31 cellular contexts compared by ENCODE assay signal in genomic region chr13:44384778-44385177, GRCh38. TPM values are rescaled to one million over a fixed set of nuclear protein-coding genes. Genes with fewer than 3 reads are reported as not detected.
"Had no signal": no experiment of that assay in that cellular context is flagged by ENCODE, and none has a peak within 500 bp of the region (broad histone marks: within the 10 kb centered on the region; RNA-seq: fewer than 3 reads in every experiment).

No MANE protein-coding gene starts in this region.

- H3K4me3 ChIP-seq: adrenal gland, ascending aorta, breast epithelium had no signal

- H3K36me3 Mint-ChIP-seq: activated CD4-positive, alpha-beta memory T cell treated with anti-CD3 and anti-CD28 coated beads for 36 hours; activated CD8-positive, alpha-beta memory T cell treated with anti-CD3 and anti-CD28 coated beads, Interleukin-2, amount 10 ng/mL, durations not matched to agents 7 days and 5 days; activated naive CD4-positive, alpha-beta T cell treated with anti-CD3 and anti-CD28 coated beads, Interleukin-2, amount 50 U/mL, for 24 hours; activated naive CD8-positive, alpha-beta T cell treated with anti-CD3 and anti-CD28 coated beads for 36 hours; brain had no signal

- H3K27ac Mint-ChIP-seq: activated CD4-positive, alpha-beta memory T cell treated with anti-CD3 and anti-CD28 coated beads for 36 hours; activated CD4-positive, alpha-beta T cell treated with anti-CD3 and anti-CD28 coated beads for 36 hours; activated CD4-positive, alpha-beta T cell treated with anti-CD3 and anti-CD28 coated beads, Interleukin-2, amount 10 ng/mL, durations not matched to agents 24 days and 14 days; activated CD8-positive, alpha-beta memory T cell treated with anti-CD3 and anti-CD28 coated beads, Interleukin-2, amount 10 ng/mL, durations not matched to agents 7 days and 5 days; activated CD8-positive, alpha-beta T cell treated with anti-CD3 and anti-CD28 coated beads, Interleukin-2, amount 10 ng/mL, durations not matched to agents 7 days and 5 days; activated naive CD4-positive, alpha-beta T cell treated with anti-CD3 and anti-CD28 coated beads for 36 hours; activated naive CD4-positive, alpha-beta T cell treated with anti-CD3 and anti-CD28 coated beads, Interleukin-2, amount 50 U/mL, for 24 hours; activated naive CD8-positive, alpha-beta T cell treated with anti-CD3 and anti-CD28 coated beads for 36 hours; activated naive CD8-positive, alpha-beta T cell treated with anti-CD3 and anti-CD28 coated beads, Interleukin-2, amount 50 U/mL, for 24 hours; activated T-helper 1 cell treated with anti-CD3 and anti-CD28 coated beads, Interleukin-12 subunit alpha, Interleukin-12 subunit beta, Interleukin-2, Interleukin-4 antibody, amounts not matched to agents 30 ng/mL and 10 ng/mL and 1 ng/mL, durations not matched to agents 14 hours and 24 hours and 36 hours; activated T-helper 2 cell treated with anti-CD3 and anti-CD28 coated beads, Interferon-gamma antibody, Interleukin-2, Interleukin-4, amounts not matched to agents 10 μg/mL and 5 μg/mL and 100 μg/mL, durations not matched to agents 14 hours and 24 hours and 36 hours; brain; endodermal cell had no signal

- FAIRE-seq: colon, frontal cortex had no signal

- H3K27ac ChIP-seq: adrenal gland, ascending aorta, breast epithelium had no signal

- DNase-seq: activated CD4-positive, alpha-beta memory T cell treated with anti-CD3 and anti-CD28 coated beads for 36 hours; activated CD4-positive, alpha-beta T cell treated with anti-CD3 and anti-CD28 coated beads for 36 hours; activated CD4-positive, alpha-beta T cell treated with anti-CD3 and anti-CD28 coated beads, Interleukin-2, amount 10 ng/mL, durations not matched to agents 24 days and 14 days; activated CD4-positive, CD25-positive, alpha-beta regulatory T cell; activated CD4-positive, CD25-positive, alpha-beta regulatory T cell treated with anti-CD3 and anti-CD28 coated beads, Interleukin-2, amount 50 U/mL, for 72 hours; activated CD8-positive, alpha-beta memory T cell treated with anti-CD3 and anti-CD28 coated beads, Interleukin-2, amount 10 ng/mL, durations not matched to agents 7 days and 5 days; activated CD8-positive, alpha-beta memory T cell treated with anti-CD3 and anti-CD28 coated beads, Interleukin-2, amount 50 U/mL, for 4 hours; activated CD8-positive, alpha-beta T cell treated with anti-CD3 and anti-CD28 coated beads, Interleukin-2, amount 10 ng/mL, durations not matched to agents 7 days and 5 days; activated effector memory CD4-positive, alpha-beta T cell treated with anti-CD3 and anti-CD28 coated beads, Interleukin-2, amount 50 U/mL, for 16 hours; activated naive CD4-positive, alpha-beta T cell treated with anti-CD3 and anti-CD28 coated beads for 36 hours; activated naive CD8-positive, alpha-beta T cell treated with anti-CD3 and anti-CD28 coated beads for 36 hours; activated naive CD8-positive, alpha-beta T cell treated with anti-CD3 and anti-CD28 coated beads, Interleukin-2, amount 50 U/mL, for 24 hours; activated T-cell treated with anti-CD3 and anti-CD28 coated beads, Interleukin-2, amount 50 U/mL, for 1 hour; activated T-cell treated with anti-CD3 and anti-CD28 coated beads, Interleukin-2, amount 50 U/mL, for 48 hours; amygdala; cortex of kidney; dermis blood vessel endothelial cell; effector CD8-positive, alpha-beta T cell; endodermal cell; foreskin fibroblast; T-helper 2 cell had no signal

- H3K4me3 Mint-ChIP-seq: activated CD4-positive, alpha-beta memory T cell treated with anti-CD3 and anti-CD28 coated beads for 36 hours; activated CD4-positive, alpha-beta T cell treated with anti-CD3 and anti-CD28 coated beads for 36 hours; activated CD4-positive, alpha-beta T cell treated with anti-CD3 and anti-CD28 coated beads, Interleukin-2, amount 10 ng/mL, durations not matched to agents 24 days and 14 days; activated CD8-positive, alpha-beta memory T cell treated with anti-CD3 and anti-CD28 coated beads, Interleukin-2, amount 10 ng/mL, durations not matched to agents 7 days and 5 days; activated CD8-positive, alpha-beta T cell treated with anti-CD3 and anti-CD28 coated beads, Interleukin-2, amount 10 ng/mL, durations not matched to agents 7 days and 5 days; activated naive CD4-positive, alpha-beta T cell treated with anti-CD3 and anti-CD28 coated beads for 36 hours; activated naive CD4-positive, alpha-beta T cell treated with anti-CD3 and anti-CD28 coated beads, Interleukin-2, amount 50 U/mL, for 24 hours; activated naive CD8-positive, alpha-beta T cell treated with anti-CD3 and anti-CD28 coated beads for 36 hours; activated naive CD8-positive, alpha-beta T cell treated with anti-CD3 and anti-CD28 coated beads, Interleukin-2, amount 50 U/mL, for 24 hours; activated T-helper 1 cell treated with anti-CD3 and anti-CD28 coated beads, Interleukin-12 subunit alpha, Interleukin-12 subunit beta, Interleukin-2, Interleukin-4 antibody, amounts not matched to agents 30 ng/mL and 10 ng/mL and 1 ng/mL, durations not matched to agents 14 hours and 24 hours and 36 hours; brain; endodermal cell had no signal

- H3K4me1 Mint-ChIP-seq: activated CD4-positive, alpha-beta T cell treated with anti-CD3 and anti-CD28 coated beads for 36 hours; activated CD4-positive, alpha-beta T cell treated with anti-CD3 and anti-CD28 coated beads, Interleukin-2, amount 10 ng/mL, durations not matched to agents 24 days and 14 days; activated CD8-positive, alpha-beta memory T cell treated with anti-CD3 and anti-CD28 coated beads, Interleukin-2, amount 10 ng/mL, durations not matched to agents 7 days and 5 days; activated naive CD4-positive, alpha-beta T cell treated with anti-CD3 and anti-CD28 coated beads, Interleukin-2, amount 50 U/mL, for 24 hours; activated naive CD8-positive, alpha-beta T cell treated with anti-CD3 and anti-CD28 coated beads for 36 hours; activated naive CD8-positive, alpha-beta T cell treated with anti-CD3 and anti-CD28 coated beads, Interleukin-2, amount 50 U/mL, for 24 hours had no signal

- ATAC-seq: activated CD4-positive, alpha-beta T cell treated with anti-CD3 and anti-CD28 coated beads for 36 hours; activated CD8-positive, alpha-beta memory T cell treated with anti-CD3 and anti-CD28 coated beads, Interleukin-2, amount 10 ng/mL, durations not matched to agents 7 days and 5 days; activated CD8-positive, alpha-beta T cell treated with anti-CD3 and anti-CD28 coated beads, Interleukin-2, amount 10 ng/mL, durations not matched to agents 7 days and 5 days; activated naive CD8-positive, alpha-beta T cell treated with anti-CD3 and anti-CD28 coated beads, Interleukin-2, amount 50 U/mL, for 24 hours; esophagus mucosa had no signal

- H3K4me1 ChIP-seq: adrenal gland, ascending aorta, breast epithelium had no signal

- H3K36me3 ChIP-seq: adrenal gland, ascending aorta, breast epithelium had no signal

- H3K27me3 ChIP-seq: adrenal gland, ascending aorta, breast epithelium had no signal

- H3K27me3 Mint-ChIP-seq: activated CD4-positive, alpha-beta T cell treated with anti-CD3 and anti-CD28 coated beads for 36 hours; activated CD4-positive, alpha-beta T cell treated with anti-CD3 and anti-CD28 coated beads, Interleukin-2, amount 10 ng/mL, durations not matched to agents 24 days and 14 days; activated naive CD4-positive, alpha-beta T cell treated with anti-CD3 and anti-CD28 coated beads, Interleukin-2, amount 50 U/mL, for 24 hours; activated naive CD8-positive, alpha-beta T cell treated with anti-CD3 and anti-CD28 coated beads for 36 hours; activated naive CD8-positive, alpha-beta T cell treated with anti-CD3 and anti-CD28 coated beads, Interleukin-2, amount 50 U/mL, for 24 hours had no signal

- H3K9me3 Mint-ChIP-seq: activated CD4-positive, alpha-beta memory T cell treated with anti-CD3 and anti-CD28 coated beads for 36 hours; activated CD4-positive, alpha-beta T cell treated with anti-CD3 and anti-CD28 coated beads, Interleukin-2, amount 10 ng/mL, durations not matched to agents 24 days and 14 days; activated naive CD4-positive, alpha-beta T cell treated with anti-CD3 and anti-CD28 coated beads for 36 hours; activated naive CD4-positive, alpha-beta T cell treated with anti-CD3 and anti-CD28 coated beads, Interleukin-2, amount 50 U/mL, for 24 hours; activated naive CD8-positive, alpha-beta T cell treated with anti-CD3 and anti-CD28 coated beads for 36 hours; activated naive CD8-positive, alpha-beta T cell treated with anti-CD3 and anti-CD28 coated beads, Interleukin-2, amount 50 U/mL, for 24 hours; activated T-helper 1 cell treated with anti-CD3 and anti-CD28 coated beads, Interleukin-12 subunit alpha, Interleukin-12 subunit beta, Interleukin-2, Interleukin-4 antibody, amounts not matched to agents 30 ng/mL and 10 ng/mL and 1 ng/mL, durations not matched to agents 14 hours and 24 hours and 36 hours; activated T-helper 2 cell treated with anti-CD3 and anti-CD28 coated beads, Interferon-gamma antibody, Interleukin-2, Interleukin-4, amounts not matched to agents 10 μg/mL and 5 μg/mL and 100 μg/mL, durations not matched to agents 14 hours and 24 hours and 36 hours; brain; endodermal cell had no signal

- H3K9me3 ChIP-seq: adrenal gland, ascending aorta, breast epithelium had no signal

RNA-seq across cellular contexts. Expression of gene SERP2, which starts 11.2 kb away (rescaled TPM):
- total RNA-seq: activated CD4-positive, alpha-beta memory T cell treated with anti-CD3 and anti-CD28 coated beads for 36 hours; activated CD4-positive, alpha-beta T cell treated with anti-CD3 and anti-CD28 coated beads, Interleukin-2, amount 10 ng/mL, durations not matched to agents 24 days and 14 days; activated CD8-positive, alpha-beta memory T cell treated with anti-CD3 and anti-CD28 coated beads, Interleukin-2, amount 10 ng/mL, durations not matched to agents 7 days and 5 days; activated T-helper 1 cell treated with anti-CD3 and anti-CD28 coated beads, Interleukin-12 subunit alpha, Interleukin-12 subunit beta, Interleukin-2, Interleukin-4 antibody, amounts not matched to agents 30 ng/mL and 10 ng/mL and 1 ng/mL, durations not matched to agents 14 hours and 24 hours and 36 hours had no signal
